1 cellular context compared by ENCODE assay signal in genomic region chr2:42359894-42360483, GRCh38.
TF ChIP-seq lines count a peak whose summit lies in the region.

No MANE protein-coding gene starts in this region.

TF ChIP-seq in K562, 482 proteins besides CTCF, POLR2A, EP300 and RAD21 (continued from another document and continues in another):
- no peak for TF ChIP-seq ZBTB26 (CRISPR knock-in tag; IDR thresholded peaks at IDR 0.05)
- no peak for TF ChIP-seq DLX4 (CRISPR knock-in tag; IDR thresholded peaks at IDR 0.05)
- no peak for TF ChIP-seq CBX8 (IDR thresholded peaks at IDR 0.05; ENCODE audit: borderline replicate concordance, extremely low read depth, low read depth, low read length, poor library complexity, severe bottlenecking)
- no peak for TF ChIP-seq FOXO4 (CRISPR knock-in tag; IDR thresholded peaks at IDR 0.05)
- no peak for TF ChIP-seq RBBP5 (IDR thresholded peaks at IDR 0.05; ENCODE audit: borderline replicate concordance, insufficient read depth, low read length, poor library complexity, severe bottlenecking)
- TF ChIP-seq MCM7 (IDR thresholded peaks at IDR 0.05): no peak
- TF ChIP-seq HMGN3 (IDR thresholded peaks at IDR 0.05; ENCODE audit: borderline replicate concordance, extremely low read depth, insufficient read length, low read depth, low read length): no peak
- no peak for TF ChIP-seq TCF7 (IDR thresholded peaks at IDR 0.05; ENCODE audit: borderline replicate concordance)
- no peak for TF ChIP-seq RFX1 (IDR thresholded peaks at IDR 0.05)
- no peak for TF ChIP-seq E2F6 (IDR thresholded peaks at IDR 0.05; ENCODE audit: borderline replicate concordance in 1 of 2, extremely low read depth in 1 of 2, insufficient read depth in 1 of 2, insufficient read length in 1 of 2, low read depth in 1 of 2, low read length in 1 of 2, poor library complexity in 1 of 2, severe bottlenecking in 1 of 2)
- TF ChIP-seq SRSF7 (optimal IDR thresholded peaks at IDR 0.05; ENCODE audit: low read depth, low read length): no peak
- no peak for TF ChIP-seq ZBTB1 (CRISPR knock-in tag; IDR thresholded peaks at IDR 0.05; ENCODE audit: borderline replicate concordance, low read depth)
- no peak for TF ChIP-seq MBD2 (IDR thresholded peaks at IDR 0.05; ENCODE audit: borderline replicate concordance, low read depth)
- no peak for TF ChIP-seq ELF4 (CRISPR knock-in tag; IDR thresholded peaks at IDR 0.05)
- TF ChIP-seq PATZ1 (CRISPR knock-in tag; IDR thresholded peaks at IDR 0.05; ENCODE audit: borderline replicate concordance): no peak
- no peak for TF ChIP-seq ZNF609 (CRISPR knock-in tag; IDR thresholded peaks at IDR 0.05; ENCODE audit: borderline replicate concordance)
- no peak for TF ChIP-seq SAFB (IDR thresholded peaks at IDR 0.05; ENCODE audit: borderline replicate concordance, low read depth, low read length)
- no peak for TF ChIP-seq PRPF4 (IDR thresholded peaks at IDR 0.05; ENCODE audit: insufficient read depth, low read depth, low read length, poor library complexity, severe bottlenecking)
- TF ChIP-seq STAT5A (IDR thresholded peaks at IDR 0.05; ENCODE audit: borderline replicate concordance, low read length): peak; percentile 87
- peak; percentile 40 for TF ChIP-seq CREM (IDR thresholded peaks at IDR 0.05; ENCODE audit: low read depth)
- TF ChIP-seq PTTG1 (tag; IDR thresholded peaks at IDR 0.05; ENCODE audit: low read depth): no peak
- no peak for TF ChIP-seq CLOCK (CRISPR knock-in tag; IDR thresholded peaks at IDR 0.05; ENCODE audit: borderline replicate concordance)
- TF ChIP-seq ZBED1 (IDR thresholded peaks at IDR 0.05): no peak
- 0 out of 2 replicates have a peak, but pooled peaks have one; percentile 54 for TF ChIP-seq AFF4 (CRISPR knock-in tag; IDR thresholded peaks at IDR 0.05)
- no peak for TF ChIP-seq ZKSCAN1 (IDR thresholded peaks at IDR 0.05; ENCODE audit: low read depth, low read length)
- no peak for TF ChIP-seq ZNF23 (CRISPR knock-in tag; IDR thresholded peaks at IDR 0.05)
- TF ChIP-seq HDAC2 (IDR thresholded peaks at IDR 0.05): peak; percentile 80; the same call in 1 of the 2 replicates
- no peak; the same call in 1 of the 2 replicates for TF ChIP-seq MTA1 (IDR thresholded peaks at IDR 0.05; ENCODE audit: borderline replicate concordance)
- no peak for TF ChIP-seq GTF3C2 (IDR thresholded peaks at IDR 0.05; ENCODE audit: borderline replicate concordance, extremely low read depth, insufficient read length)
- no peak for TF ChIP-seq MCM3 (IDR thresholded peaks at IDR 0.05)
- TF ChIP-seq KAT2B (IDR thresholded peaks at IDR 0.05; ENCODE audit: low read depth, low read length): no peak
- no peak; the same call in 1 of the 2 replicates for TF ChIP-seq RAD51 (IDR thresholded peaks at IDR 0.05; ENCODE audit: borderline replicate concordance, low read depth)
- TF ChIP-seq CREB1 (IDR thresholded peaks at IDR 0.05): peak; percentile 59; the same call in 1 of the 2 replicates
- TF ChIP-seq CREB1 (CRISPR knock-in tag; IDR thresholded peaks at IDR 0.05): no peak
- peak; percentile 22; the same call in 1 of the 2 replicates for TF ChIP-seq TRIM28 (IDR thresholded peaks at IDR 0.05)
